Comparison of ENCODE assay signal across 20 cellular contexts in the genomic region with DNA sequence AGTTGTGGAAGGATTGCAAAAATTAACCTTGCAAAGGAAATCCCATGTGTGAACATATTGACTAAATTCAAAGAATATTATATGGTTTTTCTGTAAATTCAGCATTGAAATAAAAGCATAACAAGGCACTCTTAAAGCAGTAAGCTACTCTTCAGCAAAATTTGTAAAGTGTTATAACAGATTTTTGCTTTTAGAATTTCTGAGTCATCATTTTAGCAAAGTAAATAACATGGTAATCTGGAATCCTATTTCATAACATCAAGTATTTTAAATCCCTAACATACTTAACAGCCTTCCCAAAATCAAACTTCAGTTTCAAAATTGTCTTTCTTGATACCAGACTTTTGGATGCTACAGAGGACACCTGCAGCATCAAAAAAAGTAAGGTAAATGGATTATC.
DNase-seq lines count a peak whose midpoint lies in the region; ATAC-seq, FAIRE-seq and TF ChIP-seq lines count a peak whose summit lies in the region.
"Had no signal": no experiment of that assay in that cellular context is flagged by ENCODE, and none has a peak within 500 bp of the region (broad histone marks: within the 10 kb centered on the region; RNA-seq: fewer than 3 reads in every experiment).

No MANE protein-coding gene starts in this region.

- POLR2A ChIA-PET in GM12878 (lab: Charles Lee), result interaction anchor here (0.7 to 1.0 kb wide), 2 partner anchors 12 to 13 kb away, joined by 3 read pairs; no protein-coding TSS in a partner anchor

- no peak overlapping the region for H3K27ac Mint-ChIP-seq in HFFc6
- no peak overlapping the region for H3K27ac Mint-ChIP-seq in effector memory CD8-positive, alpha-beta T cell
- H3K27ac Mint-ChIP-seq: activated naive CD8-positive, alpha-beta T cell treated with anti-CD3 and anti-CD28 coated beads, Interleukin-2, amount 10 ng/mL, durations not matched to agents 7 days and 5 days; activated T-helper 1 cell treated with anti-CD3 and anti-CD28 coated beads, Interleukin-12 subunit alpha, Interleukin-12 subunit beta, Interleukin-2, Interleukin-4 antibody, amounts not matched to agents 30 ng/mL and 10 ng/mL and 1 ng/mL, durations not matched to agents 14 hours and 24 hours and 36 hours; CD14-positive monocyte; natural killer cell had no signal

- intact Hi-C loops in GM12878 (cut with micrococcal nuclease; ENCODE audit: unreplicated experiment) (no loop called here), transverse colon (cut with DNase I; ENCODE audit: low total_unique reads) (no loop called here)

- TF ChIP-seq POLR2A in GM12878 (IDR thresholded peaks at IDR 0.05; ENCODE audit: low read depth, low read length), result no peak
- TF ChIP-seq POLR2A in transverse colon (IDR thresholded peaks at IDR 0.05), result no peak

- H3K36me3 ChIP-seq in GM12878 (ENCODE audit: control insufficient read depth in 2 of 2, insufficient read depth in 2 of 2, low read length in 1 of 2) (no peaks in the 10 kb centered on the region), transverse colon (no peaks in the 10 kb centered on the region)
- H3K36me3 ChIP-seq: brain microvascular endothelial cell, pancreas had no signal

- RAD21 ChIA-PET in GM12878 (lab: Charles Lee; ENCODE audit: unreplicated experiment), result no interaction called here

- no peak for TF ChIP-seq CTCF in HFFc6 (IDR thresholded peaks at IDR 0.05)
- no peak for TF ChIP-seq CTCF in GM12878 (IDR thresholded peaks at IDR 0.05 in 2 of 3, conservative IDR thresholded peaks at IDR 0.05 in 1 of 3; ENCODE audit: control insufficient read depth in 2 of 3, extremely low read depth in 1 of 3, insufficient read depth in 1 of 3, low read depth in 3 of 3, low read length in 3 of 3)
- TF ChIP-seq CTCF in transverse colon (IDR thresholded peaks at IDR 0.05), result no peak

- no peak overlapping the region for H3K4me2 ChIP-seq in GM12878 (ENCODE audit: control insufficient read depth, insufficient read depth)

- H3K4me3 ChIP-seq in GM12878 (0 out of 2 replicates have a peak overlapping the region, but pooled peaks have one; percentile 55), iPS-18c (ENCODE audit: insufficient read depth, low read depth, low read length) (peak overlapping the region; percentile 90; the same call in 1 of the 2 replicates), transverse colon (no peak overlapping the region)
- H3K4me3 ChIP-seq: pancreas had no signal

- DNase-seq in EH (ENCODE audit: low read depth) (peak; percentile 1), HFFc6 (no peak), GM12878 (ENCODE audit: low read depth, low spot score) (no peak), transverse colon (no peak), HT-29 (ENCODE audit: low spot score) (no peak)
- DNase-seq in effector memory CD8-positive, alpha-beta T cell, result no peak
- DNase-seq: ACHN; activated naive CD8-positive, alpha-beta T cell treated with anti-CD3 and anti-CD28 coated beads, Interleukin-2, amount 10 ng/mL, durations not matched to agents 7 days and 5 days; brain microvascular endothelial cell; cortex of kidney; GOT3; natural killer cell; NCI-H1417; NCI-H69; pancreas had no signal

- peaks cover 17% of the 10 kb centered on the region for H3K79me2 ChIP-seq in GM12878 (ENCODE audit: control insufficient read depth, insufficient read depth, low read length)

- BruUV-seq in GM12878 (replicated peaks; lab: Mats Ljungman, UMichigan), result no TSS peak

- SMC1A ChIA-PET in GM12878 (lab: Charles Lee; ENCODE audit: uncharacterized antibody, unreplicated experiment), result interaction anchor here (1.2 kb wide), 1 partner anchor 33 kb away, joined by 4 read pairs; no protein-coding TSS in a partner anchor

- peaks cover 13% of the 10 kb centered on the region for H3K4me1 Mint-ChIP-seq in HFFc6 (ENCODE audit: low read depth)
- no peaks in the 10 kb centered on the region for H3K4me1 Mint-ChIP-seq in effector memory CD8-positive, alpha-beta T cell (ENCODE audit: low read depth in 2 of 2)
- H3K4me1 Mint-ChIP-seq: activated naive CD8-positive, alpha-beta T cell treated with anti-CD3 and anti-CD28 coated beads, Interleukin-2, amount 10 ng/mL, durations not matched to agents 7 days and 5 days; CD14-positive monocyte; natural killer cell had no signal

- peak overlapping the region; percentile 94; the same call in 1 of the 2 replicates for H3K4me3 Mint-ChIP-seq in HFFc6
- no peak overlapping the region for H3K4me3 Mint-ChIP-seq in effector memory CD8-positive, alpha-beta T cell
- H3K4me3 Mint-ChIP-seq: activated naive CD8-positive, alpha-beta T cell treated with anti-CD3 and anti-CD28 coated beads, Interleukin-2, amount 10 ng/mL, durations not matched to agents 7 days and 5 days; CD14-positive monocyte; natural killer cell had no signal

- in situ Hi-C loops in GM12878 (cut with MboI) (no loop called here), transverse colon (cut with MboI; ENCODE audit: low pct_ligation_motif_present in 1 of 4, low pct_unique_long_range_greater_than_20kb in 1 of 4, low sequenced_read_pairs in 3 of 4) (no loop called here)

- peaks cover 7% of the 10 kb centered on the region for H3K9me3 ChIP-seq in GM12878 (replicated peaks; ENCODE audit: control insufficient read depth, insufficient read depth, low read length)
- peaks cover 6% of the 10 kb centered on the region for H3K9me3 ChIP-seq in iPS-18c (ENCODE audit: control insufficient read depth, insufficient read depth, low read length)
- H3K9me3 ChIP-seq in transverse colon, result peaks cover 8 to 13% of the 10 kb centered on the region in 2 donors
- H3K9me3 ChIP-seq: pancreas had no signal

- peaks cover 34% of the 10 kb centered on the region for H3K9me3 Mint-ChIP-seq in HFFc6
- H3K9me3 Mint-ChIP-seq in effector memory CD8-positive, alpha-beta T cell, result peaks cover 0 to 3% of the 10 kb centered on the region in 2 donors

- peaks cover 53% of the 10 kb centered on the region for H3K36me3 Mint-ChIP-seq in HFFc6 (ENCODE audit: low read depth)
- no peaks in the 10 kb centered on the region for H3K36me3 Mint-ChIP-seq in effector memory CD8-positive, alpha-beta T cell (ENCODE audit: insufficient read depth)
- H3K36me3 Mint-ChIP-seq: activated naive CD8-positive, alpha-beta T cell treated with anti-CD3 and anti-CD28 coated beads, Interleukin-2, amount 10 ng/mL, durations not matched to agents 7 days and 5 days; CD14-positive monocyte had no signal

- no peak overlapping the region for H3K27ac ChIP-seq in GM12878 (ENCODE audit: control insufficient read depth, insufficient read depth)
- no peak overlapping the region for H3K27ac ChIP-seq in transverse colon
- H3K27ac ChIP-seq: brain microvascular endothelial cell, pancreas had no signal

- no peaks in the 10 kb centered on the region; the same call in 1 of the 2 replicates for H3K27me3 Mint-ChIP-seq in HFFc6 (ENCODE audit: insufficient read depth)
- H3K27me3 Mint-ChIP-seq in effector memory CD8-positive, alpha-beta T cell, result no peaks in the 10 kb centered on the region
- H3K27me3 Mint-ChIP-seq: activated naive CD8-positive, alpha-beta T cell treated with anti-CD3 and anti-CD28 coated beads, Interleukin-2, amount 10 ng/mL, durations not matched to agents 7 days and 5 days had no signal

- ATAC-seq in GM12878 (no peak), HG02759 (IDR thresholded peaks at IDR 0.05; ENCODE audit: unreplicated experiment) (no peak)
- no peak for ATAC-seq in effector memory CD8-positive, alpha-beta T cell (replicated peaks)
- ATAC-seq: natural killer cell, pancreas, Right ventricle myocardium inferior had no signal

- TF ChIP-seq EP300 in GM12878 (IDR thresholded peaks at IDR 0.05; ENCODE audit: borderline replicate concordance in 1 of 2, control insufficient read depth in 1 of 2, low read depth in 2 of 2, low read length in 2 of 2), result no peak
- TF ChIP-seq EP300 in transverse colon (IDR thresholded peaks at IDR 0.05; ENCODE audit: low read depth), result no peak

- no peaks in the 10 kb centered on the region for H3K27me3 ChIP-seq in GM12878 (replicated peaks in 1 of 2; ENCODE audit: control insufficient read depth in 2 of 2, insufficient read depth in 2 of 2, low read length in 1 of 2)
- no peaks in the 10 kb centered on the region for H3K27me3 ChIP-seq in transverse colon
- H3K27me3 ChIP-seq: brain microvascular endothelial cell, pancreas had no signal

- no peak for FAIRE-seq in GM12878 (lab: Jason Lieb, UNC)
- FAIRE-seq: pancreas had no signal

- no peaks in the 10 kb centered on the region for H4K20me1 ChIP-seq in GM12878 (ENCODE audit: control insufficient read depth, insufficient read depth)

- CTCF ChIA-PET in GM12878 (lab: Yijun Ruan, JAX), result interaction anchor here (0.6 to 1.7 kb wide), 2 partner anchors 10 to 11 kb away, joined by 3 to 5 read pairs; no protein-coding TSS in a partner anchor

- H3K4me1 ChIP-seq in GM12878 (ENCODE audit: control insufficient read depth, insufficient read depth, low read length) (no peaks in the 10 kb centered on the region), transverse colon (no peaks in the 10 kb centered on the region)
- H3K4me1 ChIP-seq: pancreas had no signal

- H3K9ac ChIP-seq in GM12878 (ENCODE audit: control insufficient read depth, insufficient read depth, low read length), result no peak overlapping the region

- no peak overlapping the region for H2AFZ ChIP-seq in GM12878 (ENCODE audit: control insufficient read depth, low read depth, low read length)

- no peak for TF ChIP-seq RAD21 in GM12878 (IDR thresholded peaks at IDR 0.05; ENCODE audit: insufficient read depth, low read depth, low read length)

TF ChIP-seq in GM12878, 131 proteins besides CTCF, POLR2A, EP300 and RAD21 (continues in another document):
- TF ChIP-seq CBX5 (IDR thresholded peaks at IDR 0.05; ENCODE audit: low read depth) (no peak), SREBF2 (IDR thresholded peaks at IDR 0.05; ENCODE audit: low read length) (no peak), CREB1 (IDR thresholded peaks at IDR 0.05; ENCODE audit: low read depth) (no peak)
- TF ChIP-seq, protein P1, sequence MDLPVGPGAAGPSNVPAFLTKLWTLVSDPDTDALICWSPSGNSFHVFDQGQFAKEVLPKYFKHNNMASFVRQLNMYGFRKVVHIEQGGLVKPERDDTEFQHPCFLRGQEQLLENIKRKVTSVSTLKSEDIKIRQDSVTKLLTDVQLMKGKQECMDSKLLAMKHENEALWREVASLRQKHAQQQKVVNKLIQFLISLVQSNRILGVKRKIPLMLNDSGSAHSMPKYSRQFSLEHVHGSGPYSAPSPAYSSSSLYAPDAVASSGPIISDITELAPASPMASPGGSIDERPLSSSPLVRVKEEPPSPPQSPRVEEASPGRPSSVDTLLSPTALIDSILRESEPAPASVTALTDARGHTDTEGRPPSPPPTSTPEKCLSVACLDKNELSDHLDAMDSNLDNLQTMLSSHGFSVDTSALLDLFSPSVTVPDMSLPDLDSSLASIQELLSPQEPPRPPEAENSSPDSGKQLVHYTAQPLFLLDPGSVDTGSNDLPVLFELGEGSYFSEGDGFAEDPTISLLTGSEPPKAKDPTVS (IDR thresholded peaks at IDR 0.05; ENCODE audit: low read depth, low read length), result no peak

Comparison
In these comparisons a context has a peak if more than half of its experiments do, and no peak if none do; other contexts are left out.
1. H3K4me3 ChIP-seq: peak in GM12878 (single experiment) and iPS-18c (single experiment); none in transverse colon (0 of 4).